ENCODE assay signal across 26 cellular contexts in the genomic region with DNA sequence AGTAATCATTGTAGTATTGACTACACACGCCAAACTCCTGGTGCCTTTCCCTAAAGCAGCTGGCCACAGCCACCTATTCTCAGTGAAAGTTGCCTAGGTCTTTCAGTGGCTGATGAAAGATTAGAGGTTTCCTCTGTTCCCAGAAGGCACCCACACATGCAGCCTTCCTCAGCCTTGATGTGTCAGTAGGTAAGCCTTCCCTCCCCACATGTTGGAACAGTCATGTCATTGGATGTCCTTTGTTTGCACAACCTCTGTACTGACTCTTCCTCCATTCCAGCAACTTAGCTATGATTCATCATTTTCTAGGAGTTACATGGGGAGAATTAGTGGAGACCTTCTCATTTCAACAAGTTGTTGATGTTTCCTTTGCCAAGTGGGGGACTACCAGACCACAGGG.
DNase-seq lines count a peak whose midpoint lies in the region; ATAC-seq, FAIRE-seq and TF ChIP-seq lines count a peak whose summit lies in the region.
"Had no signal": no experiment of that assay in that cellular context is flagged by ENCODE, and none has a peak within 500 bp of the region (broad histone marks: within the 10 kb centered on the region; RNA-seq: fewer than 3 reads in every experiment).

No MANE protein-coding gene starts in this region.

- peak overlapping the region; percentile 39; the same call in 1 of the 2 replicates for H2AFZ ChIP-seq in K562 (ENCODE audit: low read depth, low read length)
- H2AFZ ChIP-seq: parathyroid adenoma had no signal

- no peaks in the 10 kb centered on the region for H3K9me1 ChIP-seq in K562 (ENCODE audit: control insufficient read depth, insufficient read depth, low read length)

- no peak for TF ChIP-seq CTCF in K562 (IDR thresholded peaks at IDR 0.05 in 2 of 3, conservative IDR thresholded peaks at IDR 0.05 in 1 of 3; ENCODE audit: insufficient read depth in 2 of 3, low read depth in 1 of 3, low read length in 3 of 3)
- TF ChIP-seq CTCF in CD4-positive, alpha-beta T cell (IDR thresholded peaks at IDR 0.05): no peak

- no peaks in the 10 kb centered on the region for H3K9me3 Mint-ChIP-seq in CD4-positive, alpha-beta T cell
- H3K9me3 Mint-ChIP-seq: activated CD4-positive, alpha-beta memory T cell treated with anti-CD3 and anti-CD28 coated beads for 36 hours; activated naive CD4-positive, alpha-beta T cell treated with anti-CD3 and anti-CD28 coated beads, Interleukin-2, amount 50 U/mL, for 24 hours had no signal

- no peaks in the 10 kb centered on the region for H4K20me1 ChIP-seq in K562 (replicated peaks; ENCODE audit: control insufficient read depth, insufficient read depth, low read length)

- H3K4me2 ChIP-seq in K562 (ENCODE audit: insufficient read depth, low read length): no peak overlapping the region

- POLR2A ChIA-PET in K562 (lab: Yijun Ruan, JAX): no interaction called here
- POLR2A ChIA-PET in CD4-positive, alpha-beta T cell (lab: Charles Lee): no interaction called here

- no peaks in the 10 kb centered on the region for H3K79me2 ChIP-seq in K562 (ENCODE audit: control insufficient read depth, insufficient read depth, low read length)
- H3K79me2 ChIP-seq: parathyroid adenoma had no signal

- TF ChIP-seq EP300 in K562 (IDR thresholded peaks at IDR 0.05; ENCODE audit: low read length): no peak

- no peak overlapping the region for H3K4me3 Mint-ChIP-seq in CD4-positive, alpha-beta T cell
- H3K4me3 Mint-ChIP-seq: activated CD4-positive, alpha-beta memory T cell treated with anti-CD3 and anti-CD28 coated beads for 36 hours; activated naive CD4-positive, alpha-beta T cell treated with anti-CD3 and anti-CD28 coated beads, Interleukin-2, amount 50 U/mL, for 24 hours; natural killer cell had no signal

- intact Hi-C loops in K562 (cut with micrococcal nuclease): no loop called here
- intact Hi-C loops in CD4-positive, alpha-beta T cell (cut with DNase I, micrococcal nuclease): no loop called here

- no peak for TF ChIP-seq RAD21 in K562 (CRISPR knock-in tag; conservative IDR thresholded peaks at IDR 0.05 in 1 of 2, IDR thresholded peaks at IDR 0.05 in 1 of 2)

- no peak overlapping the region for H3K27ac ChIP-seq in K562 (ENCODE audit: extremely low read depth, low read depth, low read length)
- H3K27ac ChIP-seq in CD4-positive, alpha-beta T cell (ENCODE audit: low read depth, low read length): no peak overlapping the region
- H3K27ac ChIP-seq: cardiac muscle cell, esophagus squamous epithelium, HL-60, parathyroid adenoma, RWPE1, skin epidermis, suprapubic skin had no signal

- no peaks in the 10 kb centered on the region for H3K27me3 ChIP-seq in K562 (ENCODE audit: control insufficient read depth in 2 of 2, insufficient read depth in 2 of 2, low read length in 2 of 2)
- H3K27me3 ChIP-seq in CD4-positive, alpha-beta T cell (ENCODE audit: control insufficient read depth, insufficient read depth, low read length): peaks cover 3% of the 10 kb centered on the region
- H3K27me3 ChIP-seq: cardiac muscle cell, esophagus squamous epithelium, suprapubic skin had no signal

- no peak overlapping the region for H3K27ac Mint-ChIP-seq in CD4-positive, alpha-beta T cell
- H3K27ac Mint-ChIP-seq: activated CD4-positive, alpha-beta memory T cell treated with anti-CD3 and anti-CD28 coated beads for 36 hours; activated naive CD4-positive, alpha-beta T cell treated with anti-CD3 and anti-CD28 coated beads, Interleukin-2, amount 50 U/mL, for 24 hours; natural killer cell had no signal

- no peaks in the 10 kb centered on the region for H3K36me3 Mint-ChIP-seq in CD4-positive, alpha-beta T cell (ENCODE audit: low read depth)
- H3K36me3 Mint-ChIP-seq: activated CD4-positive, alpha-beta memory T cell treated with anti-CD3 and anti-CD28 coated beads for 36 hours; activated naive CD4-positive, alpha-beta T cell treated with anti-CD3 and anti-CD28 coated beads, Interleukin-2, amount 50 U/mL, for 24 hours; natural killer cell had no signal

- H3K9me3 ChIP-seq in K562 (replicated peaks; ENCODE audit: control insufficient read depth, insufficient read depth, low read depth, low read length): no peaks in the 10 kb centered on the region
- no peaks in the 10 kb centered on the region for H3K9me3 ChIP-seq in CD4-positive, alpha-beta T cell (ENCODE audit: control insufficient read depth, low read length)
- H3K9me3 ChIP-seq: esophagus squamous epithelium, suprapubic skin had no signal

- in situ Hi-C loops in K562 (cut with MboI): no loop called here

- WGBS in K562 (ENCODE audit: insufficient coverage, low coverage, missing lambda C conversion rate): 0% methylated on average over 1 of the region's 1 CpG

- ATAC-seq in K562: no peak
- no peak for ATAC-seq in CD4-positive, alpha-beta T cell (ENCODE audit: poor library complexity)
- ATAC-seq: natural killer cell had no signal

- TF ChIP-seq POLR2A in K562 (conservative IDR thresholded peaks at IDR 0.05): no peak

- BruUV-seq in K562 (replicated peaks; lab: Mats Ljungman, UMichigan): no TSS peak

- FAIRE-seq in K562 (lab: Jason Lieb, UNC): no peak
- FAIRE-seq: H1, keratinocyte had no signal

- H3K27me3 Mint-ChIP-seq in CD4-positive, alpha-beta T cell: no peaks in the 10 kb centered on the region

- CTCF ChIA-PET in K562 (lab: Yijun Ruan, JAX; ENCODE audit: low intra/inter-chr PET ratio): no interaction called here
- CTCF ChIA-PET in CD4-positive, alpha-beta T cell (lab: Charles Lee): interaction anchor here (1.2 to 1.4 kb wide), 2 partner anchors 9 to 26 kb away, joined by 3 read pairs; no protein-coding TSS in a partner anchor

- DNase-seq in EL (peak; percentile 37), M059J (ENCODE audit: low read depth) (peak; percentile 18), K562 (ENCODE audit: extremely low read depth in 1 of 4, low spot score in 3 of 4) (no peak), iris pigment epithelial cell (ENCODE audit: low read depth) (peak; percentile 49), retina (no peak)
- no peak for DNase-seq in CD4-positive, alpha-beta T cell
- no peak for DNase-seq in stimulated activated CD4-positive, alpha-beta T cell treated with anti-CD3 and anti-CD28 coated beads, Interleukin-15, amount 100 ng/mL, for 24 hours
- no peak for DNase-seq in activated effector memory CD4-positive, alpha-beta T cell treated with anti-CD3 and anti-CD28 coated beads, Interleukin-2, amount 50 U/mL, for 16 hours
- DNase-seq: activated CD4-positive, alpha-beta memory T cell treated with anti-CD3 and anti-CD28 coated beads for 36 hours; activated T-cell treated with anti-CD3 and anti-CD28 coated beads, Interleukin-2, amount 50 U/mL, for 1 hour; esophagus squamous epithelium; hippocampal formation; KBM-7; mesendoderm; natural killer cell; NCI-H2171; stimulated activated CD4-positive, alpha-beta T cell treated with anti-CD3 and anti-CD28 coated beads, Interleukin-4, amount 100 ng/mL, for 24 hours had no signal

- H3K36me3 ChIP-seq in K562 (ENCODE audit: control insufficient read depth, insufficient read depth, low read length): no peaks in the 10 kb centered on the region
- H3K36me3 ChIP-seq: cardiac muscle cell, esophagus squamous epithelium, suprapubic skin had no signal

- no peaks in the 10 kb centered on the region for H3K4me1 Mint-ChIP-seq in CD4-positive, alpha-beta T cell (ENCODE audit: low read depth)
- H3K4me1 Mint-ChIP-seq: natural killer cell had no signal

- no peaks in the 10 kb centered on the region for H3K4me1 ChIP-seq in K562 (replicated peaks in 1 of 2; ENCODE audit: control insufficient read depth in 2 of 2, insufficient read depth in 2 of 2, low read length in 2 of 2)
- H3K4me1 ChIP-seq: esophagus squamous epithelium, parathyroid adenoma had no signal

- H3K4me3 ChIP-seq in K562: no peak overlapping the region
- H3K4me3 ChIP-seq: cardiac muscle cell, esophagus squamous epithelium, skin epidermis, suprapubic skin had no signal

- H3K9ac ChIP-seq in K562 (ENCODE audit: insufficient read depth in 1 of 2, low read depth in 2 of 2, low read length in 2 of 2): no peak overlapping the region
- H3K9ac ChIP-seq: parathyroid adenoma had no signal

Comparison
In these comparisons a context has a peak if more than half of its experiments do, and no peak if none do; other contexts are left out.
1. DNase-seq: peak in EL (single experiment), M059J (single experiment) and iris pigment epithelial cell (single experiment); none in K562 (0 of 4), retina (single experiment), CD4-positive, alpha-beta T cell (0 of 10), stimulated activated CD4-positive, alpha-beta T cell treated with anti-CD3 and anti-CD28 coated beads, Interleukin-15, amount 100 ng/mL, for 24 hours (single experiment) and activated effector memory CD4-positive, alpha-beta T cell treated with anti-CD3 and anti-CD28 coated beads, Interleukin-2, amount 50 U/mL, for 16 hours (single experiment).